Comparison of ENCODE assay signal across 9 cellular contexts in genomic region chr12:120677765-120678473, GRCh38. TPM values are rescaled to one million over a fixed set of nuclear protein-coding genes. Genes with fewer than 3 reads are reported as not detected.
DNase-seq lines count a peak whose midpoint lies in the region; ATAC-seq and TF ChIP-seq lines count a peak whose summit lies in the region.
"Had no signal": no experiment of that assay in that cellular context is flagged by ENCODE, and none has a peak within 500 bp of the region (broad histone marks: within the 10 kb centered on the region; RNA-seq: fewer than 3 reads in every experiment).

No MANE protein-coding gene starts in this region.

- peaks cover 0 to 9% (median 2%) of the 10 kb centered on the region in 4 donors for H3K4me1 ChIP-seq in Peyer's patch
- H3K4me1 ChIP-seq in HAP-1 = no peaks in the 10 kb centered on the region

- peaks cover 3% of the 10 kb centered on the region for H3K9me3 Mint-ChIP-seq in mesothelial cell of epicardium
- H3K9me3 Mint-ChIP-seq: nephron had no signal

- H3K27me3 ChIP-seq in Peyer's patch (no peaks in the 10 kb centered on the region), HAP-1 (ENCODE audit: low read depth) (no peaks in the 10 kb centered on the region)

- H3K4me1 Mint-ChIP-seq in mesothelial cell of epicardium = peaks cover 4% of the 10 kb centered on the region
- H3K4me1 Mint-ChIP-seq: nephron had no signal

- H3K4me3 ChIP-seq in Peyer's patch = no peak overlapping the region
- H3K4me3 ChIP-seq in HAP-1 = no peak overlapping the region

- in situ Hi-C loops in HAP-1 (cut with MboI; ENCODE audit: low sequenced_read_pairs) = no loop called here

- no peak overlapping the region for H3K27ac Mint-ChIP-seq in mesothelial cell of epicardium
- H3K27ac Mint-ChIP-seq: nephron had no signal

- no peaks in the 10 kb centered on the region for H3K36me3 Mint-ChIP-seq in mesothelial cell of epicardium

- TF ChIP-seq CTCF in Peyer's patch (IDR thresholded peaks at IDR 0.05) = no peak
- no peak for TF ChIP-seq CTCF in mesothelial cell of epicardium (IDR thresholded peaks at IDR 0.05; ENCODE audit: unreplicated experiment)

- peak overlapping the region; percentile 4 to 86 (median 44) for H3K27ac ChIP-seq in Peyer's patch

- H3K36me3 ChIP-seq in Peyer's patch = no peaks in the 10 kb centered on the region
- no peaks in the 10 kb centered on the region for H3K36me3 ChIP-seq in HAP-1 (replicated peaks)

- peaks cover 4% of the 10 kb centered on the region for H3K27me3 Mint-ChIP-seq in mesothelial cell of epicardium (ENCODE audit: low read depth)

- TF ChIP-seq POLR2A in Peyer's patch (IDR thresholded peaks at IDR 0.05) = no peak

- DNase-seq in CD1c-positive myeloid dendritic cell (ENCODE audit: extremely low spot score) (peak; percentile 51), Peyer's patch (peak in 1 of 3 donors; percentile 58), cardiac septum (ENCODE audit: low spot score) (peak; percentile 78), GM19240 (ENCODE audit: insufficient read length, low spot score) (no peak), nucleus accumbens (lab: John Stamatoyannopoulos, UW) (no peak), mesothelial cell of epicardium (ENCODE audit: low spot score in 2 of 2, unreplicated experiment in 2 of 2) (no peak), HAP-1 (ENCODE audit: low spot score in 2 of 2) (no peak)

- intact Hi-C loops in cardiac septum (cut with DNase I) = no loop called here

- ATAC-seq in GM21528 (IDR thresholded peaks at IDR 0.05; ENCODE audit: low FRiP score, unreplicated experiment) = peak; percentile 54

- H3K4me3 Mint-ChIP-seq in mesothelial cell of epicardium = no peak overlapping the region
- H3K4me3 Mint-ChIP-seq: nephron had no signal

- H3K9me3 ChIP-seq in Peyer's patch (no peaks in the 10 kb centered on the region), HAP-1 (no peaks in the 10 kb centered on the region)

RNA-seq across cellular contexts. Expression of gene MLEC, which starts 9.0 kb away (rescaled TPM):
- total RNA-seq in Peyer's patch = 100 to 1,000 TPM in 2 of 4 donors, 10 to 100 TPM in 2; 87.3 to 123 (median 104) TPM
- total RNA-seq in cardiac septum = 103 TPM
- total RNA-seq in mesothelial cell of epicardium = 174 to 192 TPM (median 190 TPM) in 3 replicates

RNA-seq across cellular contexts. Expression of gene UNC119B, which starts 32.3 kb away (rescaled TPM):
- total RNA-seq in Peyer's patch (10 to 100 TPM; 16.8 to 23.5 (median 18.1) TPM), cardiac septum (10.9 TPM), mesothelial cell of epicardium (35.0 to 36.0 TPM (median 35.1 TPM) in 3 replicates)

RNA-seq across cellular contexts. Expression of gene CABP1, which starts 37.5 kb away (rescaled TPM):
- 1 to 10 TPM in 1 of 4 donors, under 1 TPM in 2, not detected in 1; 0.54 to 3.3 (median 0.95) TPM for total RNA-seq in Peyer's patch
- total RNA-seq in cardiac septum = 2.8 TPM
- total RNA-seq in mesothelial cell of epicardium = 0.43 to 1.1 TPM (median 0.55 TPM) in 3 replicates

RNA-seq across cellular contexts. Expression of gene ACADS, which starts 47.7 kb away (rescaled TPM):
- 100 to 1,000 TPM; 126 to 358 (median 316) TPM for total RNA-seq in Peyer's patch
- 58.4 TPM for total RNA-seq in cardiac septum
- 11.9 to 12.8 TPM (median 11.9 TPM) in 3 replicates for total RNA-seq in mesothelial cell of epicardium

Comparison
In these comparisons a context has a peak if more than half of its experiments do, and no peak if none do; other contexts are left out.
1. DNase-seq: peak in CD1c-positive myeloid dendritic cell (single experiment) and cardiac septum (single experiment); none in GM19240 (single experiment), nucleus accumbens (0 of 56), mesothelial cell of epicardium (0 of 2) and HAP-1 (0 of 2).